In genomic region chr19:13150187-13150918, GRCh38 we compare ENCODE assay signal across 1 cellular context.
TF ChIP-seq lines count a peak whose summit lies in the region.

A gene with protein sequence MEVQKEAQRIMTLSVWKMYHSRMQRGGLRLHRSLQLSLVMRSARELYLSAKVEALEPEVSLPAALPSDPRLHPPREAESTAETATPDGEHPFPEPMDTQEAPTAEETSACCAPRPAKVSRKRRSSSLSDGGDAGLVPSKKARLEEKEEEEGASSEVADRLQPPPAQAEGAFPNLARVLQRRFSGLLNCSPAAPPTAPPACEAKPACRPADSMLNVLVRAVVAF (plus strand): TSS chr19:13150411. CDS start chr19:13153187, 2,776 bp downstream.
A gene with protein sequence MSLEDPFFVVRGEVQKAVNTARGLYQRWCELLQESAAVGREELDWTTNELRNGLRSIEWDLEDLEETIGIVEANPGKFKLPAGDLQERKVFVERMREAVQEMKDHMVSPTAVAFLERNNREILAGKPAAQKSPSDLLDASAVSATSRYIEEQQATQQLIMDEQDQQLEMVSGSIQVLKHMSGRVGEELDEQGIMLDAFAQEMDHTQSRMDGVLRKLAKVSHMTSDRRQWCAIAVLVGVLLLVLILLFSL (minus strand): TSS chr19:13150375. CDS start chr19:13150173, 202 bp downstream.

TF ChIP-seq in HepG2, 621 proteins besides CTCF, POLR2A, EP300 and RAD21 (continued from another document and continues in another):
- 0 out of 2 replicates have a peak, but pooled peaks have one; percentile 36 for TF ChIP-seq ZNF740 (CRISPR knock-in tag; IDR thresholded peaks at IDR 0.05)
- peak; percentile 62; the same call in 1 of the 2 replicates for TF ChIP-seq MTF2 (CRISPR knock-in tag; IDR thresholded peaks at IDR 0.05; ENCODE audit: borderline replicate concordance)
- peak; percentile 39 for TF ChIP-seq SMC3 (IDR thresholded peaks at IDR 0.05; ENCODE audit: low read length)
- 0 out of 2 replicates have a peak, but pooled peaks have one; percentile 56 for TF ChIP-seq KLF6 (CRISPR knock-in tag; IDR thresholded peaks at IDR 0.05)
- TF ChIP-seq ZNF597 (CRISPR knock-in tag; IDR thresholded peaks at IDR 0.05), result no peak
- peak; percentile 75; the same call in 1 of the 2 replicates for TF ChIP-seq ZNF747 (CRISPR knock-in tag; IDR thresholded peaks at IDR 0.05; ENCODE audit: borderline replicate concordance)
- TF ChIP-seq ZNF318 (CRISPR knock-in tag; IDR thresholded peaks at IDR 0.05), result no peak
- no peak for TF ChIP-seq U2AF2 (IDR thresholded peaks at IDR 0.05; ENCODE audit: low read depth, low read length)
- no peak for TF ChIP-seq ZNF329 (CRISPR knock-in tag; IDR thresholded peaks at IDR 0.05; ENCODE audit: low read depth)
- no peak for TF ChIP-seq PAX8 (CRISPR knock-in tag; IDR thresholded peaks at IDR 0.05; ENCODE audit: borderline replicate concordance)
- TF ChIP-seq ZNF275 (CRISPR knock-in tag; IDR thresholded peaks at IDR 0.05; ENCODE audit: borderline replicate concordance), result no peak
- TF ChIP-seq ZBTB3 (CRISPR knock-in tag; IDR thresholded peaks at IDR 0.05; ENCODE audit: borderline replicate concordance, low read depth), result no peak; the same call in 1 of the 2 replicates
- peak; percentile 65 for TF ChIP-seq SOX5 (CRISPR knock-in tag; IDR thresholded peaks at IDR 0.05; ENCODE audit: borderline replicate concordance)
- TF ChIP-seq ZSCAN22 (CRISPR knock-in tag; IDR thresholded peaks at IDR 0.05), result no peak
- TF ChIP-seq ZBTB37 (CRISPR knock-in tag; IDR thresholded peaks at IDR 0.05), result no peak
- no peak for TF ChIP-seq RBM22 (optimal IDR thresholded peaks at IDR 0.05; ENCODE audit: low read length)
- no peak for TF ChIP-seq TRAFD1 (CRISPR knock-in tag; IDR thresholded peaks at IDR 0.05; ENCODE audit: borderline replicate concordance)
- TF ChIP-seq SNAI1 (CRISPR knock-in tag; IDR thresholded peaks at IDR 0.05; ENCODE audit: borderline replicate concordance), result no peak; the same call in 1 of the 2 replicates
- TF ChIP-seq ZNF564 (CRISPR knock-in tag; IDR thresholded peaks at IDR 0.05), result no peak; the same call in 1 of the 2 replicates
- TF ChIP-seq ZNF589 (CRISPR knock-in tag; conservative IDR thresholded peaks at IDR 0.05), result 0 out of 2 replicates have a peak, but pooled peaks have one; percentile 34
- TF ChIP-seq ZNF160 (CRISPR knock-in tag; IDR thresholded peaks at IDR 0.05), result peak; percentile 22; the same call in 1 of the 2 replicates
- no peak for TF ChIP-seq ZFAT (CRISPR knock-in tag; conservative IDR thresholded peaks at IDR 0.05)
- TF ChIP-seq, protein P1, sequence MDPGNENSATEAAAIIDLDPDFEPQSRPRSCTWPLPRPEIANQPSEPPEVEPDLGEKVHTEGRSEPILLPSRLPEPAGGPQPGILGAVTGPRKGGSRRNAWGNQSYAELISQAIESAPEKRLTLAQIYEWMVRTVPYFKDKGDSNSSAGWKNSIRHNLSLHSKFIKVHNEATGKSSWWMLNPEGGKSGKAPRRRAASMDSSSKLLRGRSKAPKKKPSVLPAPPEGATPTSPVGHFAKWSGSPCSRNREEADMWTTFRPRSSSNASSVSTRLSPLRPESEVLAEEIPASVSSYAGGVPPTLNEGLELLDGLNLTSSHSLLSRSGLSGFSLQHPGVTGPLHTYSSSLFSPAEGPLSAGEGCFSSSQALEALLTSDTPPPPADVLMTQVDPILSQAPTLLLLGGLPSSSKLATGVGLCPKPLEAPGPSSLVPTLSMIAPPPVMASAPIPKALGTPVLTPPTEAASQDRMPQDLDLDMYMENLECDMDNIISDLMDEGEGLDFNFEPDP (CRISPR knock-in tag; conservative IDR thresholded peaks at IDR 0.05), result no peak
- TF ChIP-seq, protein P2, sequence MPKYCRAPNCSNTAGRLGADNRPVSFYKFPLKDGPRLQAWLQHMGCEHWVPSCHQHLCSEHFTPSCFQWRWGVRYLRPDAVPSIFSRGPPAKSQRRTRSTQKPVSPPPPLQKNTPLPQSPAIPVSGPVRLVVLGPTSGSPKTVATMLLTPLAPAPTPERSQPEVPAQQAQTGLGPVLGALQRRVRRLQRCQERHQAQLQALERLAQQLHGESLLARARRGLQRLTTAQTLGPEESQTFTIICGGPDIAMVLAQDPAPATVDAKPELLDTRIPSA (CRISPR knock-in tag; IDR thresholded peaks at IDR 0.05; ENCODE audit: borderline replicate concordance), result 0 out of 2 replicates have a peak, but pooled peaks have one; percentile 32
- no peak for TF ChIP-seq CBX1 (IDR thresholded peaks at IDR 0.05; ENCODE audit: low read depth)
- no peak for TF ChIP-seq KAT2B (IDR thresholded peaks at IDR 0.05; ENCODE audit: borderline replicate concordance, low read depth, low read length)
- peak; percentile 79; the same call in 1 of the 2 replicates for TF ChIP-seq ZNF605 (CRISPR knock-in tag; IDR thresholded peaks at IDR 0.05)
- TF ChIP-seq ZMYM4 (CRISPR knock-in tag; IDR thresholded peaks at IDR 0.05), result peak; percentile 64
- no peak for TF ChIP-seq HDAC6 (IDR thresholded peaks at IDR 0.05; ENCODE audit: low read depth, low read length)
- TF ChIP-seq, protein P3, sequence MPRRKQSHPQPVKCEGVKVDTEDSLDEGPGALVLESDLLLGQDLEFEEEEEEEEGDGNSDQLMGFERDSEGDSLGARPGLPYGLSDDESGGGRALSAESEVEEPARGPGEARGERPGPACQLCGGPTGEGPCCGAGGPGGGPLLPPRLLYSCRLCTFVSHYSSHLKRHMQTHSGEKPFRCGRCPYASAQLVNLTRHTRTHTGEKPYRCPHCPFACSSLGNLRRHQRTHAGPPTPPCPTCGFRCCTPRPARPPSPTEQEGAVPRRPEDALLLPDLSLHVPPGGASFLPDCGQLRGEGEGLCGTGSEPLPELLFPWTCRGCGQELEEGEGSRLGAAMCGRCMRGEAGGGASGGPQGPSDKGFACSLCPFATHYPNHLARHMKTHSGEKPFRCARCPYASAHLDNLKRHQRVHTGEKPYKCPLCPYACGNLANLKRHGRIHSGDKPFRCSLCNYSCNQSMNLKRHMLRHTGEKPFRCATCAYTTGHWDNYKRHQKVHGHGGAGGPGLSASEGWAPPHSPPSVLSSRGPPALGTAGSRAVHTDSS (CRISPR knock-in tag; conservative IDR thresholded peaks at IDR 0.05), result 0 out of 2 replicates have a peak, but pooled peaks have one; percentile 69
- no peak for TF ChIP-seq WIZ (CRISPR knock-in tag; IDR thresholded peaks at IDR 0.05)
- TF ChIP-seq THYN1 (CRISPR knock-in tag; IDR thresholded peaks at IDR 0.05; ENCODE audit: borderline replicate concordance, low read depth), result no peak
- peak; percentile 49; the same call in 1 of the 2 replicates for TF ChIP-seq KLF12 (CRISPR knock-in tag; IDR thresholded peaks at IDR 0.05; ENCODE audit: borderline replicate concordance)
- TF ChIP-seq SALL1 (CRISPR knock-in tag; IDR thresholded peaks at IDR 0.05), result peak; percentile 93
- TF ChIP-seq NRL (CRISPR knock-in tag; IDR thresholded peaks at IDR 0.05; ENCODE audit: borderline replicate concordance), result no peak; the same call in 1 of the 2 replicates
- TF ChIP-seq HMG20B (CRISPR knock-in tag; conservative IDR thresholded peaks at IDR 0.05), result peak; percentile 50; the same call in 1 of the 2 replicates
- TF ChIP-seq HES4 (CRISPR knock-in tag; IDR thresholded peaks at IDR 0.05; ENCODE audit: borderline replicate concordance), result 0 out of 2 replicates have a peak, but pooled peaks have one; percentile 25
